Comparison of ENCODE assay signal across 23 cellular contexts in genomic region chr2:192016265-192016664, GRCh38.
DNase-seq lines count a peak whose midpoint lies in the region; FAIRE-seq and TF ChIP-seq lines count a peak whose summit lies in the region.
"Had no signal": no experiment of that assay in that cellular context is flagged by ENCODE, and none has a peak within 500 bp of the region (broad histone marks: within the 10 kb centered on the region; RNA-seq: fewer than 3 reads in every experiment).

No MANE protein-coding gene starts in this region.

- peak; percentile 20 for DNase-seq in AG20443 (ENCODE audit: low spot score)
- peak; percentile 30 for DNase-seq in HTR-8/SVneo (ENCODE audit: insufficient read length, low spot score)
- peak; percentile 52 for DNase-seq in amniotic epithelial cell (ENCODE audit: low read depth)
- peak; percentile 60 to 77 for DNase-seq in foreskin fibroblast
- no peak for DNase-seq in cerebellum (ENCODE audit: low spot score)
- DNase-seq in WERI-Rb-1, result no peak
- DNase-seq in tibial artery, result no peak
- DNase-seq in DMS53 (lab: John Stamatoyannopoulos, UW), result no peak
- DNase-seq: activated CD4-positive, alpha-beta T cell treated with anti-CD3 and anti-CD28 coated beads for 48 hours; activated naive CD4-positive, alpha-beta T cell treated with anti-CD3 and anti-CD28 coated beads, Interleukin-2, amount 10 ng/mL, durations not matched to agents 7 days and 5 days; activated T-cell treated with anti-CD3 and anti-CD28 coated beads, Interleukin-2, amount 50 U/mL, for 48 hours; aorta; effector memory CD4-positive, alpha-beta T cell; GDM1; heart left ventricle; left ventricle myocardium superior; NCI-H1105; NCI-H2029; nephron progenitor cell; PC-9 had no signal

- H3K27me3 ChIP-seq in WERI-Rb-1 (ENCODE audit: insufficient read depth, low read depth, severe bottlenecking) (no peaks in the 10 kb centered on the region), tibial artery (no peaks in the 10 kb centered on the region)
- H3K27me3 ChIP-seq: heart left ventricle, SJSA1 had no signal

- H3K9me3 ChIP-seq in WERI-Rb-1 (ENCODE audit: severe bottlenecking) (no peaks in the 10 kb centered on the region), tibial artery (no peaks in the 10 kb centered on the region)
- H3K9me3 ChIP-seq: heart left ventricle, SJSA1 had no signal

- no peaks in the 10 kb centered on the region for H3K4me1 ChIP-seq in tibial artery

- H3K36me3 ChIP-seq in WERI-Rb-1 (no peaks in the 10 kb centered on the region), tibial artery (no peaks in the 10 kb centered on the region)
- H3K36me3 ChIP-seq: heart left ventricle, SJSA1 had no signal

- no peak for FAIRE-seq in HTR-8/SVneo (lab: Jason Lieb, UNC)
- FAIRE-seq: colon, D721Med had no signal

- H3K4me3 ChIP-seq in foreskin fibroblast (ENCODE audit: low read depth in 1 of 2, low read length in 2 of 2), result no peak overlapping the region
- H3K4me3 ChIP-seq in WERI-Rb-1 (ENCODE audit: low read depth, low read length), result no peak overlapping the region
- no peak overlapping the region for H3K4me3 ChIP-seq in tibial artery
- H3K4me3 ChIP-seq: heart left ventricle, PC-9, SJSA1 had no signal

- no peak overlapping the region for H3K27ac ChIP-seq in WERI-Rb-1
- no peak overlapping the region for H3K27ac ChIP-seq in tibial artery
- H3K27ac ChIP-seq: heart left ventricle, PC-9, SJSA1 had no signal

- intact Hi-C loops in tibial artery (cut with DNase I; ENCODE audit: low total_unique reads), result no loop called here

- TF ChIP-seq CTCF in foreskin fibroblast (IDR thresholded peaks at IDR 0.05; ENCODE audit: low read depth, low read length) (no peak), WERI-Rb-1 (IDR thresholded peaks at IDR 0.05; ENCODE audit: low read depth, low read length) (no peak), tibial artery (IDR thresholded peaks at IDR 0.05) (no peak)

Comparison
In these comparisons a context has a peak if more than half of its experiments do, and no peak if none do; other contexts are left out.
1. DNase-seq: peak in AG20443 (single experiment), HTR-8/SVneo (single experiment), amniotic epithelial cell (single experiment) and foreskin fibroblast (2 of 2); none in cerebellum (single experiment), WERI-Rb-1 (single experiment), tibial artery (0 of 2) and DMS53 (single experiment).